Comparison of ENCODE assay signal across 16 cellular contexts in genomic region chr10:47238331-47239095, GRCh38.
"Had no signal": no experiment of that assay in that cellular context is flagged by ENCODE, and none has a peak within 500 bp of the region (broad histone marks: within the 10 kb centered on the region; RNA-seq: fewer than 3 reads in every experiment).

No MANE protein-coding gene starts in this region.

- DNase-seq: erythroblast; foreskin keratinocyte; left colon; mesendoderm; naive thymus-derived CD4-positive, alpha-beta T cell; nephron progenitor cell; stimulated activated CD4-positive, alpha-beta T cell treated with anti-CD3 and anti-CD28 coated beads, Interleukin-12 subunit alpha, Interleukin-12 subunit beta, amount 100 ng/mL, for 4 hours; stimulated activated naive CD4-positive, alpha-beta T cell; substantia nigra; transverse colon had no signal

- H3K9me3 Mint-ChIP-seq: nephron progenitor cell had no signal

- ATAC-seq: foreskin keratinocyte; left colon; naive thymus-derived CD4-positive, alpha-beta T cell; sciatic nerve had no signal

- H3K4me3 ChIP-seq: hepatocyte, skin epidermis, stomach, thoracic aorta, transverse colon had no signal

- H3K4me3 Mint-ChIP-seq: dendritic cell treated with granulocyte-macrophage colony-stimulating factor and Interleukin-4, amounts not matched to agents 40 ng/mL and 50 ng/mL, for 4 days; naive thymus-derived CD4-positive, alpha-beta T cell; nephron progenitor cell had no signal

- H3K27me3 Mint-ChIP-seq: naive thymus-derived CD4-positive, alpha-beta T cell had no signal

- H3K27me3 ChIP-seq: hepatocyte, transverse colon had no signal

- H3K4me1 ChIP-seq: foreskin keratinocyte, stomach, transverse colon had no signal

- H3K27ac Mint-ChIP-seq: dendritic cell treated with granulocyte-macrophage colony-stimulating factor and Interleukin-4, amounts not matched to agents 40 ng/mL and 50 ng/mL, for 4 days had no signal

- H3K27ac ChIP-seq: foreskin keratinocyte, hepatocyte, skin epidermis, stomach, thoracic aorta, transverse colon had no signal

- H3K36me3 ChIP-seq: stomach, thoracic aorta, transverse colon had no signal

- H3K9me3 ChIP-seq: thoracic aorta had no signal
